14 cellular contexts compared by ENCODE assay signal in genomic region chr3:159619341-159619885, GRCh38.
DNase-seq lines count a peak whose midpoint lies in the region; ATAC-seq and TF ChIP-seq lines count a peak whose summit lies in the region.
"Had no signal": no experiment of that assay in that cellular context is flagged by ENCODE, and none has a peak within 500 bp of the region (broad histone marks: within the 10 kb centered on the region; RNA-seq: fewer than 3 reads in every experiment).

No MANE protein-coding gene starts in this region.

- no peak overlapping the region for H3K4me3 ChIP-seq in BJ (ENCODE audit: low read depth, low read length)
- no peak overlapping the region for H3K4me3 ChIP-seq in HAP-1
- no peak overlapping the region for H3K4me3 ChIP-seq in WERI-Rb-1 (ENCODE audit: low read depth, low read length)
- H3K4me3 ChIP-seq: right lobe of liver had no signal

- H3K4me1 ChIP-seq in HAP-1: peaks cover 25% of the 10 kb centered on the region

- no peak for ATAC-seq in activated naive CD4-positive, alpha-beta T cell treated with anti-CD3 and anti-CD28 coated beads, Interleukin-2, amount 50 U/mL, for 72 hours
- no peak for ATAC-seq in HG03521 (IDR thresholded peaks at IDR 0.05; ENCODE audit: unreplicated experiment)
- ATAC-seq: right lobe of liver had no signal

- no peak overlapping the region for H3K27ac Mint-ChIP-seq in activated naive CD4-positive, alpha-beta T cell treated with anti-CD3 and anti-CD28 coated beads, Interleukin-2, amount 50 U/mL, for 72 hours
- H3K27ac Mint-ChIP-seq: type B pancreatic cell had no signal

- in situ Hi-C loops in HAP-1 (cut with MboI; ENCODE audit: low sequenced_read_pairs): loop anchor here (10.0 kb wide), 1 partner anchor 185 kb away; no protein-coding TSS in a partner anchor

- TF ChIP-seq CTCF in BJ (IDR thresholded peaks at IDR 0.05; ENCODE audit: insufficient read depth, low read depth, low read length) (no peak), WERI-Rb-1 (IDR thresholded peaks at IDR 0.05; ENCODE audit: low read depth, low read length) (no peak)

- POLR2A ChIA-PET in BJ (lab: Charles Lee): no interaction called here

- H3K9me3 ChIP-seq in HAP-1: no peaks in the 10 kb centered on the region
- no peaks in the 10 kb centered on the region for H3K9me3 ChIP-seq in WERI-Rb-1 (ENCODE audit: severe bottlenecking)
- H3K9me3 ChIP-seq: Caco-2, right lobe of liver, SK-N-SH had no signal

- H3K27me3 ChIP-seq in BJ (ENCODE audit: control insufficient read depth, insufficient read depth, low read length) (no peaks in the 10 kb centered on the region), HAP-1 (ENCODE audit: low read depth) (no peaks in the 10 kb centered on the region), WERI-Rb-1 (ENCODE audit: insufficient read depth, low read depth, severe bottlenecking) (no peaks in the 10 kb centered on the region)
- H3K27me3 ChIP-seq: right lobe of liver had no signal

- H3K36me3 ChIP-seq in BJ (ENCODE audit: control insufficient read depth, insufficient read depth, low read length): no peaks in the 10 kb centered on the region
- H3K36me3 ChIP-seq in HAP-1 (replicated peaks): no peaks in the 10 kb centered on the region
- no peaks in the 10 kb centered on the region for H3K36me3 ChIP-seq in WERI-Rb-1
- H3K36me3 ChIP-seq: right lobe of liver had no signal

- H3K9me3 Mint-ChIP-seq in activated naive CD4-positive, alpha-beta T cell treated with anti-CD3 and anti-CD28 coated beads, Interleukin-2, amount 50 U/mL, for 72 hours: peaks cover 6 to 12% of the 10 kb centered on the region in 2 donors
- H3K9me3 Mint-ChIP-seq: type B pancreatic cell had no signal

- peak; percentile 57 for DNase-seq in BJ (ENCODE audit: low read depth)
- DNase-seq in HAP-1 (ENCODE audit: low spot score in 2 of 2): peak; percentile 65 to 85
- peak; percentile 18 for DNase-seq in WERI-Rb-1
- DNase-seq in kidney glomerular epithelial cell (lab: John Stamatoyannopoulos, UW): peak; percentile 32
- no peak for DNase-seq in activated naive CD4-positive, alpha-beta T cell treated with anti-CD3 and anti-CD28 coated beads, Interleukin-2, amount 50 U/mL, for 16 hours
- no peak for DNase-seq in activated naive CD4-positive, alpha-beta T cell treated with anti-CD3 and anti-CD28 coated beads, Interleukin-2, amount 50 U/mL, for 72 hours (ENCODE audit: low spot score in 2 of 2)
- no peak for DNase-seq in HuH-7.5 (ENCODE audit: low spot score)
- DNase-seq: activated gamma-delta T cell treated with Interleukin-2 at 50 U/mL for 16 hours, Caco-2, NCI-H446, right lobe of liver, SK-N-SH had no signal

- CTCF ChIA-PET in BJ (lab: Yijun Ruan, JAX): interaction anchor here (1.7 to 6.0 kb wide), 3 partner anchors 147 to 187 kb away, joined by 9 to 78 read pairs (median 10); no protein-coding TSS in a partner anchor

- H3K27ac ChIP-seq in WERI-Rb-1: no peak overlapping the region
- H3K27ac ChIP-seq: right lobe of liver had no signal

- no peaks in the 10 kb centered on the region for H3K36me3 Mint-ChIP-seq in activated naive CD4-positive, alpha-beta T cell treated with anti-CD3 and anti-CD28 coated beads, Interleukin-2, amount 50 U/mL, for 72 hours
- H3K36me3 Mint-ChIP-seq: type B pancreatic cell had no signal

Comparison
In these comparisons a context has a peak if more than half of its experiments do, and no peak if none do; other contexts are left out.
1. DNase-seq: peak in BJ (single experiment), HAP-1 (2 of 2), WERI-Rb-1 (single experiment) and kidney glomerular epithelial cell (single experiment); none in activated naive CD4-positive, alpha-beta T cell treated with anti-CD3 and anti-CD28 coated beads, Interleukin-2, amount 50 U/mL, for 16 hours (single experiment), activated naive CD4-positive, alpha-beta T cell treated with anti-CD3 and anti-CD28 coated beads, Interleukin-2, amount 50 U/mL, for 72 hours (0 of 2) and HuH-7.5 (single experiment).